In genomic region chr5:131640043-131640856, GRCh38 we compare ENCODE assay signal across 8 cellular contexts. TPM values are rescaled to one million over a fixed set of nuclear protein-coding genes. Genes with fewer than 3 reads are reported as not detected.
A peak's percentile ranks its signal among the peaks of the same experiment; 100 is the strongest.
DNase-seq lines count a peak whose midpoint lies in the region; ATAC-seq lines count a peak whose summit lies in the region.

No MANE protein-coding gene starts in this region.

- no peaks in the 10 kb centered on the region for H3K9me3 Mint-ChIP-seq in activated T-cell treated with anti-CD3 and anti-CD28 coated beads, Interleukin-2, amount 50 U/mL, for 24 hours

- H3K36me3 Mint-ChIP-seq in activated T-cell treated with anti-CD3 and anti-CD28 coated beads, Interleukin-2, amount 50 U/mL, for 24 hours (ENCODE audit: low read depth) = peaks cover 23% of the 10 kb centered on the region

- peak overlapping the region; percentile 80 for H3K27ac Mint-ChIP-seq in activated T-cell treated with anti-CD3 and anti-CD28 coated beads, Interleukin-2, amount 50 U/mL, for 24 hours

- peaks cover 42% of the 10 kb centered on the region for H3K4me1 Mint-ChIP-seq in activated T-cell treated with anti-CD3 and anti-CD28 coated beads, Interleukin-2, amount 50 U/mL, for 24 hours (ENCODE audit: low read depth)

- DNase-seq in GF-D8 (lab: John Stamatoyannopoulos, UW) (peak; percentile 62), pons (ENCODE audit: low spot score) (peak; percentile 69), ureter (ENCODE audit: low spot score) (no peak), COLO668 (lab: John Stamatoyannopoulos, UW; ENCODE audit: unreplicated experiment) (no peak)
- DNase-seq in activated T-cell treated with anti-CD3 and anti-CD28 coated beads, Interleukin-2, amount 50 U/mL, for 24 hours = peak; percentile 63
- DNase-seq in NK-92 treated with Interleukin-12 subunit alpha and Interleukin-12 subunit beta, amount 100 ng/mL, for 24 hours (lab: John Stamatoyannopoulos, UW) = no peak

- ATAC-seq in HG03439 (IDR thresholded peaks at IDR 0.05; ENCODE audit: unreplicated experiment) (peak; percentile 48), HG02623 (IDR thresholded peaks at IDR 0.05; ENCODE audit: unreplicated experiment) (no peak)

- peak overlapping the region; percentile 35 for H3K4me3 Mint-ChIP-seq in activated T-cell treated with anti-CD3 and anti-CD28 coated beads, Interleukin-2, amount 50 U/mL, for 24 hours

- H3K27me3 Mint-ChIP-seq in activated T-cell treated with anti-CD3 and anti-CD28 coated beads, Interleukin-2, amount 50 U/mL, for 24 hours = no peaks in the 10 kb centered on the region

RNA-seq across cellular contexts. Expression of gene RAPGEF6, which starts 5.2 kb away (rescaled TPM):
- total RNA-seq in ureter = 30.7 TPM

Comparison
In these comparisons a context has a peak if more than half of its experiments do, and no peak if none do; other contexts are left out.
1. DNase-seq: peak in GF-D8 (single experiment), activated T-cell treated with anti-CD3 and anti-CD28 coated beads, Interleukin-2, amount 50 U/mL, for 24 hours (single experiment) and pons (single experiment); none in ureter (single experiment), COLO668 (single experiment) and NK-92 treated with Interleukin-12 subunit alpha and Interleukin-12 subunit beta, amount 100 ng/mL, for 24 hours (single experiment).